Comparison of ENCODE assay signal across 8 cellular contexts in genomic region chr2:190627881-190628412, GRCh38. TPM values are rescaled to one million over a fixed set of nuclear protein-coding genes. Genes with fewer than 3 reads are reported as not detected.
DNase-seq lines count a peak whose midpoint lies in the region; ATAC-seq and TF ChIP-seq lines count a peak whose summit lies in the region.

No MANE protein-coding gene starts in this region.

- H3K9ac ChIP-seq in SU-DHL-6 (ENCODE audit: low read length) = no peak overlapping the region
- peak overlapping the region; percentile 34 to 39 for H3K9ac ChIP-seq in mucosa of rectum (ENCODE audit: low read depth in 1 of 2, low read length in 2 of 2)

- H3K9me3 ChIP-seq in SU-DHL-6 (ENCODE audit: insufficient read depth, low read length) = no peaks in the 10 kb centered on the region
- no peaks in the 10 kb centered on the region for H3K9me3 ChIP-seq in effector memory CD4-positive, alpha-beta T cell (ENCODE audit: control insufficient read depth, low read length)
- no peaks in the 10 kb centered on the region for H3K9me3 ChIP-seq in mucosa of rectum (ENCODE audit: control insufficient read depth in 2 of 2, low read length in 2 of 2)

- H3K79me2 ChIP-seq in SU-DHL-6 (ENCODE audit: insufficient read depth, low read length) = no peaks in the 10 kb centered on the region

- ATAC-seq in HG03280 (IDR thresholded peaks at IDR 0.05; ENCODE audit: unreplicated experiment) = peak; percentile 87

- in situ Hi-C loops in GM18951 (cut with MboI; ENCODE audit: low sequenced_read_pairs, unreplicated experiment) = no loop called here

- H3F3A ChIP-seq in SU-DHL-6 (ENCODE audit: insufficient read depth) = no peaks in the 10 kb centered on the region

- H3K27ac ChIP-seq in SU-DHL-6 (ENCODE audit: low read depth, low read length) = no peak overlapping the region
- H3K27ac ChIP-seq in effector memory CD4-positive, alpha-beta T cell (ENCODE audit: insufficient read depth, low read length, poor library complexity, severe bottlenecking) = no peak overlapping the region
- H3K27ac ChIP-seq in mucosa of rectum (ENCODE audit: low read depth in 2 of 2, low read length in 2 of 2) = no peak overlapping the region

- peaks cover 4% of the 10 kb centered on the region for H3K9me3 Mint-ChIP-seq in type B pancreatic cell

- H3K9me2 ChIP-seq in SU-DHL-6 (replicated peaks; ENCODE audit: insufficient read depth, low read length) = no peaks in the 10 kb centered on the region

- no peak overlapping the region for H3K27ac Mint-ChIP-seq in type B pancreatic cell

- H3K4me1 ChIP-seq in effector memory CD4-positive, alpha-beta T cell (ENCODE audit: control insufficient read depth, insufficient read depth, low read length, poor library complexity, severe bottlenecking) = no peaks in the 10 kb centered on the region
- peaks cover 0 to 3% of the 10 kb centered on the region in 2 donors for H3K4me1 ChIP-seq in mucosa of rectum (ENCODE audit: control insufficient read depth in 2 of 2, insufficient read depth in 2 of 2, low read length in 2 of 2)

- peak; percentile 77 for DNase-seq in Ammon's horn (ENCODE audit: low spot score)
- DNase-seq in effector memory CD4-positive, alpha-beta T cell = no peak
- no peak for DNase-seq in type B pancreatic cell (ENCODE audit: extremely low spot score, unreplicated experiment)
- DNase-seq in activated CD4-positive, CD25-positive, alpha-beta regulatory T cell (lab: John Stamatoyannopoulos, UW) = no peak

- peaks cover 8% of the 10 kb centered on the region for H3K4me1 Mint-ChIP-seq in type B pancreatic cell (ENCODE audit: unreplicated experiment)

- H3K36me3 Mint-ChIP-seq in type B pancreatic cell = peaks cover 4% of the 10 kb centered on the region

- TF ChIP-seq CTCF in SU-DHL-6 (IDR thresholded peaks at IDR 0.05; ENCODE audit: insufficient read depth, low read length, poor library complexity, severe bottlenecking) (no peak), type B pancreatic cell (conservative IDR thresholded peaks at IDR 0.05) (no peak)

- H4K20me1 ChIP-seq in SU-DHL-6 (ENCODE audit: low read depth, low read length) = no peaks in the 10 kb centered on the region

- peak overlapping the region; percentile 37 for H3K4me2 ChIP-seq in SU-DHL-6 (ENCODE audit: low read depth, low read length, poor library complexity, severe bottlenecking)

- peak overlapping the region; percentile 1 for H2AFZ ChIP-seq in SU-DHL-6 (ENCODE audit: low read depth, low read length, severe bottlenecking)

- no peaks in the 10 kb centered on the region for H3K27me3 Mint-ChIP-seq in type B pancreatic cell

- no peaks in the 10 kb centered on the region; the same call in 1 of the 2 replicates for H3K27me3 ChIP-seq in SU-DHL-6 (ENCODE audit: low read length)
- no peaks in the 10 kb centered on the region for H3K27me3 ChIP-seq in effector memory CD4-positive, alpha-beta T cell (replicated peaks; ENCODE audit: control insufficient read depth, insufficient read depth, low read length, poor library complexity, severe bottlenecking)
- no peaks in the 10 kb centered on the region for H3K27me3 ChIP-seq in mucosa of rectum (ENCODE audit: control insufficient read depth in 2 of 2, insufficient read depth in 2 of 2, low read length in 2 of 2)

- H3K36me3 ChIP-seq in SU-DHL-6 (ENCODE audit: low read length) (no peaks in the 10 kb centered on the region), mucosa of rectum (ENCODE audit: control insufficient read depth in 2 of 2, insufficient read depth in 2 of 2, low read length in 2 of 2) (no peaks in the 10 kb centered on the region)
- H3K36me3 ChIP-seq in effector memory CD4-positive, alpha-beta T cell (ENCODE audit: control insufficient read depth, insufficient read depth, low read length) = no peaks in the 10 kb centered on the region

- peak; percentile 28 for TF ChIP-seq POLR2A in GM18951 (IDR thresholded peaks at IDR 0.05; ENCODE audit: extremely low read depth, insufficient read depth, insufficient read length)

- H3K4me3 Mint-ChIP-seq in type B pancreatic cell = peak overlapping the region; percentile 63

- H3K4me3 ChIP-seq in SU-DHL-6 (ENCODE audit: insufficient read depth, low read length, poor library complexity, severe bottlenecking) (no peak overlapping the region), mucosa of rectum (ENCODE audit: low read length in 2 of 2) (peak overlapping the region; percentile 69 to 71)
- H3K4me3 ChIP-seq in effector memory CD4-positive, alpha-beta T cell (ENCODE audit: insufficient read depth, low read depth, low read length, poor library complexity, severe bottlenecking) = peak overlapping the region; percentile 59

RNA-seq across cellular contexts. Expression of gene NAB1, which starts 20.9 kb away (rescaled TPM):
- 32.9 and 39.7 TPM in 2 replicates for total RNA-seq in type B pancreatic cell (ENCODE audit: low replicate concordance)
